ENCODE assay signal across 21 cellular contexts in genomic region chr2:168538534-168538933, GRCh38.
A peak's percentile ranks its signal among the peaks of the same experiment; 100 is the strongest.
DNase-seq lines count a peak whose midpoint lies in the region; ATAC-seq and TF ChIP-seq lines count a peak whose summit lies in the region.
"Had no signal": no experiment of that assay in that cellular context is flagged by ENCODE, and none has a peak within 500 bp of the region (broad histone marks: within the 10 kb centered on the region; RNA-seq: fewer than 3 reads in every experiment).

No MANE protein-coding gene starts in this region.

- H3K4me3 ChIP-seq in Panc1 (ENCODE audit: low read depth in 2 of 2, low read length in 2 of 2), result no peak overlapping the region
- no peak overlapping the region for H3K4me3 ChIP-seq in epithelial cell of esophagus (ENCODE audit: low read length)
- H3K4me3 ChIP-seq: gastroesophageal sphincter, thyroid gland had no signal

- peaks cover 4% of the 10 kb centered on the region; the same call in 1 of the 2 replicates for H3K9me3 ChIP-seq in Panc1 (ENCODE audit: control insufficient read depth, insufficient read depth, low read depth, low read length)
- H3K9me3 ChIP-seq: neutrophil, thyroid gland had no signal

- H3K27ac Mint-ChIP-seq in immature natural killer cell, result peak overlapping the region in 1 of 6 donors; percentile 62
- H3K27ac Mint-ChIP-seq: T-helper 1 cell treated with Interleukin-12 subunit alpha and Interleukin-12 subunit beta and Interleukin-4 antibody, amounts not matched to agents 30 μg/mL and 1 μg/mL, for 36 hours had no signal

- in situ Hi-C loops in Panc1 (cut with HindIII; ENCODE audit: low pct_unique_long_range_greater_than_20kb, low sequenced_read_pairs), result no loop called here

- no peak overlapping the region for H3K27ac ChIP-seq in Panc1 (ENCODE audit: low read length)
- H3K27ac ChIP-seq: 22Rv1, gastroesophageal sphincter, neutrophil, thyroid gland had no signal

- H3K9me3 Mint-ChIP-seq in immature natural killer cell, result peaks cover 1 to 27% (median 20%) of the 10 kb centered on the region in 6 donors

- 0 out of 2 replicates have a peak, but pooled peaks have one; percentile 44 for ATAC-seq in Panc1
- ATAC-seq: gastroesophageal sphincter, left lobe of liver had no signal

- BruUV-seq in Panc1 (replicated peaks; lab: Mats Ljungman, UMichigan), result no TSS peak

- intact Hi-C loops in Panc1 (cut with micrococcal nuclease; ENCODE audit: unreplicated experiment), result no loop called here

- no peaks in the 10 kb centered on the region for H3K27me3 ChIP-seq in Panc1 (ENCODE audit: control insufficient read depth, insufficient read depth, low read length)
- H3K27me3 ChIP-seq: gastroesophageal sphincter, neutrophil, thyroid gland had no signal

- H3K36me3 Mint-ChIP-seq in immature natural killer cell, result peaks cover 12 to 25% (median 22%) of the 10 kb centered on the region in 3 donors

- H3K36me3 ChIP-seq in Panc1 (ENCODE audit: control insufficient read depth, insufficient read depth, low read length), result no peaks in the 10 kb centered on the region
- H3K36me3 ChIP-seq: gastroesophageal sphincter, neutrophil, thyroid gland had no signal

- CTCF ChIA-PET in Panc1 (lab: Charles Lee), result no interaction called here

- no peak overlapping the region for H3K4me3 Mint-ChIP-seq in immature natural killer cell
- H3K4me3 Mint-ChIP-seq: brain; T-helper 1 cell treated with Interleukin-12 subunit alpha and Interleukin-12 subunit beta and Interleukin-4 antibody, amounts not matched to agents 30 μg/mL and 1 μg/mL, for 36 hours; WTC11 had no signal

- DNase-seq in NCI-H2171 treated with DMSO at 0.1 percent for 48 hours (lab: John Stamatoyannopoulos, UW) (peak; percentile 17), NCI-H2171 (lab: John Stamatoyannopoulos, UW) (no peak), Daoy (ENCODE audit: low read depth) (peak; percentile 11), Panc1 (ENCODE audit: low read depth, low spot score) (no peak), epithelial cell of esophagus (ENCODE audit: low read depth) (peak; percentile 48), immature natural killer cell (no peak), HUDEP-2 (lab: John Stamatoyannopoulos, UW; ENCODE audit: unreplicated experiment in 76 of 76) (no peak), SW 1271 (lab: John Stamatoyannopoulos, UW) (no peak)
- DNase-seq: dermis blood vessel endothelial cell, H7, NCI-H187 treated with DMSO at 0.1 percent for 48 hours, retina, SIG-M5, thyroid gland had no signal

- H3K4me1 Mint-ChIP-seq in immature natural killer cell, result peaks cover 31 to 54% of the 10 kb centered on the region in 2 donors

- POLR2A ChIA-PET in Panc1 (lab: Charles Lee), result no interaction called here

- TF ChIP-seq CTCF in Panc1 (IDR thresholded peaks at IDR 0.05) (no peak), epithelial cell of esophagus (IDR thresholded peaks at IDR 0.05; ENCODE audit: insufficient read depth, low read depth, low read length, missing control alignments) (no peak)

- H3K4me1 ChIP-seq in Panc1 (ENCODE audit: control insufficient read depth, insufficient read depth, low read length), result no peaks in the 10 kb centered on the region

- H3K27me3 Mint-ChIP-seq in immature natural killer cell (ENCODE audit: low read depth in 3 of 3), result no peaks in the 10 kb centered on the region
- H3K27me3 Mint-ChIP-seq: brain had no signal

Comparison
In these comparisons a context has a peak if more than half of its experiments do, and no peak if none do; other contexts are left out.
1. DNase-seq: peak in NCI-H2171 treated with DMSO at 0.1 percent for 48 hours (single experiment), Daoy (single experiment) and epithelial cell of esophagus (single experiment); none in NCI-H2171 (single experiment), Panc1 (single experiment), immature natural killer cell (0 of 3), HUDEP-2 (0 of 76) and SW 1271 (0 of 2).